ENCODE assay signal across 1 cellular context in the genomic region with DNA sequence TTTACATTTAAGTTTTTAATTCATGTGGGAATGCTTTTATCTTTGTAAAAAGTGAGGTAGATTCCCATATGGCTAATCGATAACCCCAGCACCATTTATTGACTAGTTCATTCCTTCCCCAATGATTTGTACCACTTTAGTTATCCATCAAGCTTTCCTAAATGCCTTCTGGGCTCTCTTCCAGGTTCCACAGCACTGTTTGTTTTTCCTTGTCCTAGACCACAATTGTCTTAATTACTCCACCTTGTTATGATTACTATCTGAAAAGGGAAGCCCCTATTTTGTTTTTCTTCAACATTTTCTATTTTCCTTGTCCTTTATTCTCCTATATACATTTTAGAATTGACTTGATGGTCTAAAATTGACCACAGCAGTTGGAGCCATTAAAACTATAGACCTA.
TF ChIP-seq lines count a peak whose summit lies in the region.

No MANE protein-coding gene starts in this region.

TF ChIP-seq in SK-N-SH treated with all-trans-retinoic acid at 6 μM for 48 hours, 23 proteins besides CTCF, POLR2A, EP300 and RAD21 (continued from another document):
- TF ChIP-seq RARB (CRISPR knock-in tag; IDR thresholded peaks at IDR 0.05) (no peak), ZNF565 (CRISPR knock-in tag; conservative IDR thresholded peaks at IDR 0.05; ENCODE audit: low read depth) (no peak), PPARA (CRISPR knock-in tag; IDR thresholded peaks at IDR 0.05; ENCODE audit: borderline replicate concordance) (no peak)
